Comparison of ENCODE assay signal across 14 cellular contexts in the genomic region with DNA sequence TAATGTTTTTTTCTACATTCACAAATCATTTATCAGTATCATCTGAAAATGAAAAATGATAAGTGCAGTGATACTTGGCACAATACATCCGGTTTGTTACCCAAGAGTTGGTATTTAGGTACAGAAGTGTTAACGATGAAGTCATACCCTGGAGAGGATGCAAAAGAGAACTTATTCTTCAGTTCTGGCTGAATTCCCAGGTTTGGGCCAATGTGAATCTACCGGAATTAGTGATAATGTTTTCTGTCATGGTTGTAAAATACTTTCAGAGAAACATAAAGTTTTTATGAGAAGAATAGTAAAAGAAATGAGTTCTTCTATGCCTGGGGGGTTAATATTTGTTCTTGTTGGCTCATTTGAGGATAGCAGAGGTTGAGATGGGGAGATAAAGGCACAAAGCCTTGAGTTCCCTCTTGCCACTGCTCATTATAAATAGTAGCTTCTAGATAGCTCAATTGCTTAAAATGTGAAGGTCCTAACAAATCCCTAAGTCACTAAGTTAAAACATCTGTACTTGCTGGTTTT.
"Had no signal": no experiment of that assay in that cellular context is flagged by ENCODE, and none has a peak within 500 bp of the region (broad histone marks: within the 10 kb centered on the region; RNA-seq: fewer than 3 reads in every experiment).

No MANE protein-coding gene starts in this region.

- H3K36me3 ChIP-seq: colonic mucosa, esophagus muscularis mucosa, left ventricle myocardium inferior, pancreas, stomach, thoracic aorta, upper lobe of right lung had no signal

- ATAC-seq: activated CD4-positive, CD25-positive, alpha-beta regulatory T cell treated with anti-CD3 and anti-CD28 coated beads, Interleukin-2, amount 50 U/mL, for 24 hours; naive thymus-derived CD8-positive, alpha-beta T cell; pancreas; upper lobe of right lung had no signal

- H3K9me3 ChIP-seq: colonic mucosa, esophagus muscularis mucosa, left ventricle myocardium inferior, pancreas, stomach, thoracic aorta, upper lobe of right lung had no signal

- H3K4me3 ChIP-seq: colonic mucosa, esophagus muscularis mucosa, left ventricle myocardium inferior, pancreas, stomach, thoracic aorta, upper lobe of right lung had no signal

- DNase-seq: activated naive CD4-positive, alpha-beta T cell; activated naive CD8-positive, alpha-beta T cell treated with anti-CD3 and anti-CD28 coated beads, Interleukin-2, amount 10 ng/mL, durations not matched to agents 7 days and 5 days; activated T-cell treated with anti-CD3 and anti-CD28 coated beads for 4 hours; colonic mucosa; left ventricle myocardium inferior; naive thymus-derived CD8-positive, alpha-beta T cell; pancreas; stimulated activated CD4-positive, alpha-beta T cell treated with anti-CD3 and anti-CD28 coated beads, Interleukin-1b, Interleukin-23, amount 100 ng/mL, for 48 hours; stomach; T-helper 9 cell; upper lobe of right lung had no signal

- H3K27me3 ChIP-seq: colonic mucosa, esophagus muscularis mucosa, pancreas, stomach, upper lobe of right lung had no signal

- H3K27ac ChIP-seq: colonic mucosa, esophagus muscularis mucosa, left ventricle myocardium inferior, pancreas, stomach, thoracic aorta, upper lobe of right lung had no signal

- H3K4me1 ChIP-seq: colonic mucosa, esophagus muscularis mucosa, left ventricle myocardium inferior, pancreas, stomach, upper lobe of right lung had no signal
